ENCODE assay signal across 8 cellular contexts in genomic region chr6:26054937-26055669, GRCh38. TPM values are rescaled to one million over a fixed set of nuclear protein-coding genes. Genes with fewer than 3 reads are reported as not detected.
A peak's percentile ranks its signal among the peaks of the same experiment; 100 is the strongest.
DNase-seq lines count a peak whose midpoint lies in the region; ATAC-seq, FAIRE-seq and TF ChIP-seq lines count a peak whose summit lies in the region.

No MANE protein-coding gene starts in this region.

- peak overlapping the region; percentile 92 for H3K9ac ChIP-seq in keratinocyte (ENCODE audit: control insufficient read depth, extremely low read depth, insufficient read depth, low read length)

- H3K36me3 ChIP-seq in keratinocyte (ENCODE audit: control insufficient read depth in 2 of 2, extremely low read depth in 1 of 2, insufficient read depth in 2 of 2, low read length in 2 of 2): no peaks in the 10 kb centered on the region

- H3K4me1 Mint-ChIP-seq in activated B cell treated with CpG ODN at 0.5 μM for 24 hours: peaks cover 20% of the 10 kb centered on the region

- H3K27ac ChIP-seq in keratinocyte (ENCODE audit: control insufficient read depth, insufficient read depth, low read length): peak overlapping the region; percentile 97

- peak overlapping the region; percentile 68 to 82 (median 81) for H3K4me3 ChIP-seq in keratinocyte (ENCODE audit: control insufficient read depth in 2 of 3, extremely low read depth in 1 of 3, insufficient read depth in 2 of 3, low read depth in 1 of 3, low read length in 3 of 3)

- H3K9me1 ChIP-seq in keratinocyte (ENCODE audit: control insufficient read depth, extremely low read depth, insufficient read depth, low read length): no peaks in the 10 kb centered on the region

- H3K79me2 ChIP-seq in keratinocyte (ENCODE audit: control insufficient read depth, insufficient read depth, low read length): no peaks in the 10 kb centered on the region

- CTCF ChIA-PET in activated B cell treated with CpG ODN at 0.5 μM for 24 hours (lab: Charles Lee): interaction anchor here (1.2 kb wide), 2 partner anchors 9 to 29 kb away, joined by 3 to 6 read pairs; no protein-coding TSS in a partner anchor

- no peaks in the 10 kb centered on the region for H3K9me3 Mint-ChIP-seq in activated B cell treated with CpG ODN at 0.5 μM for 24 hours

- peak overlapping the region; percentile 76 for H2AFZ ChIP-seq in keratinocyte (ENCODE audit: control insufficient read depth, low read length)

- H3K27me3 Mint-ChIP-seq in activated B cell treated with CpG ODN at 0.5 μM for 24 hours: no peaks in the 10 kb centered on the region

- ATAC-seq in GM18870 (IDR thresholded peaks at IDR 0.05; ENCODE audit: unreplicated experiment) (peak; percentile 59), HG03135 (IDR thresholded peaks at IDR 0.05; ENCODE audit: unreplicated experiment) (peak; percentile 56), activated B cell treated with CpG ODN at 0.5 μM for 24 hours (ENCODE audit: low read depth) (peak; percentile 65)

- peak overlapping the region; percentile 100 for H3K27ac Mint-ChIP-seq in activated B cell treated with CpG ODN at 0.5 μM for 24 hours

- TF ChIP-seq CTCF in activated B cell treated with CpG ODN at 0.5 μM for 24 hours (IDR thresholded peaks at IDR 0.05) (no peak), keratinocyte (optimal IDR thresholded peaks at IDR 0.05 in 1 of 3, IDR thresholded peaks at IDR 0.05 in 1 of 3, conservative IDR thresholded peaks at IDR 0.05 in 1 of 3; ENCODE audit: extremely low read depth in 1 of 3, insufficient read depth in 2 of 3, low read length in 3 of 3) (peak in 1 of 3 experiments; percentile 21)

- H3K27me3 ChIP-seq in keratinocyte (ENCODE audit: control insufficient read depth, extremely low read depth, insufficient read depth, low read length): no peaks in the 10 kb centered on the region

- no peaks in the 10 kb centered on the region for H3K9me3 ChIP-seq in keratinocyte (ENCODE audit: control insufficient read depth, low read depth, low read length)

- peak; percentile 71 for FAIRE-seq in keratinocyte (lab: Jason Lieb, UNC)

- intact Hi-C loops in activated B cell treated with CpG ODN at 0.5 μM for 24 hours (cut with micrococcal nuclease): loop anchor here (1.0 kb wide), 3 partner anchors 10 to 63 kb away; a partner anchor contains a TSS

- dilution Hi-C loops in keratinocyte (cut with MboI; ENCODE audit: extremely low pct_ligation_motif_present, low sequenced_read_pairs): no loop called here

- peak; percentile 93 for DNase-seq in AG08395 (ENCODE audit: low spot score)
- DNase-seq in NCI-H2227 treated with DMSO at 0.1 percent for 48 hours (lab: John Stamatoyannopoulos, UW): peak; percentile 94
- peak; percentile 63 for DNase-seq in activated B cell treated with CpG ODN at 0.5 μM for 24 hours
- peak; percentile 99 for DNase-seq in cerebellar cortex (ENCODE audit: low spot score)
- DNase-seq in keratinocyte (ENCODE audit: low read depth, low spot score): peak; percentile 93
- peak; percentile 73 to 88 (median 79) for DNase-seq in stimulated activated CD4-positive, alpha-beta T cell treated with anti-CD3 and anti-CD28 coated beads, Interleukin-12 subunit alpha, Interleukin-12 subunit beta, amount 100 ng/mL, for 48 hours (ENCODE audit: low read depth in 2 of 3, low spot score in 1 of 3)

- peak overlapping the region; percentile 97 for H3K4me3 Mint-ChIP-seq in activated B cell treated with CpG ODN at 0.5 μM for 24 hours

- H3K4me1 ChIP-seq in keratinocyte (ENCODE audit: control insufficient read depth, extremely low read depth, insufficient read depth, low read length): peaks cover 19% of the 10 kb centered on the region

- peak overlapping the region; percentile 93 for H3K4me2 ChIP-seq in keratinocyte (ENCODE audit: control insufficient read depth, extremely low read depth, insufficient read depth, low read depth, low read length)

- H3K36me3 Mint-ChIP-seq in activated B cell treated with CpG ODN at 0.5 μM for 24 hours (ENCODE audit: low read depth): peaks cover 13% of the 10 kb centered on the region

- POLR2A ChIA-PET in activated B cell treated with CpG ODN at 0.5 μM for 24 hours (lab: Charles Lee): interaction anchor here (0.6 to 7.2 kb wide), 34 partner anchors 10 to 1838 kb away, joined by 4 to 273 read pairs (median 18); partner anchors contain the start of gene HFE

- no peaks in the 10 kb centered on the region for H4K20me1 ChIP-seq in keratinocyte (ENCODE audit: control insufficient read depth, extremely low read depth, insufficient read depth, low read length)

RNA-seq across cellular contexts. Expression of gene HFE, which starts 32.1 kb away (rescaled TPM):
- 0.98 and 1.1 TPM in 2 replicates for total RNA-seq in activated B cell treated with CpG ODN at 0.5 μM for 24 hours
- polyA plus RNA-seq in keratinocyte: 13.8 to 18.6 TPM (median 18.4 TPM) in 3 replicates
- 1.8 TPM for polyA plus RNA-seq in keratinocyte (2011; ENCODE audit: low read depth)
- 4.8 and 5.8 TPM in 2 replicates for polyA plus RNA-seq in keratinocyte (2011; cell fraction: cytosol; rRNA removed)
- 22.5 and 22.9 TPM in 2 replicates for polyA plus RNA-seq in keratinocyte (2011; cell fraction: nucleus; rRNA removed)
- polyA plus RNA-seq in keratinocyte (2012; ENCODE audit: low replicate concordance): 3.0 and 11.8 TPM in 2 replicates
- 16.8 to 21.1 TPM (median 19.5 TPM) in 3 replicates for polyA minus RNA-seq in keratinocyte
- 13.0 TPM for polyA minus RNA-seq in keratinocyte (2011; cell fraction: cytosol; rRNA and poly(A)+ RNA removed)
- 19.5 and 31.3 TPM in 2 replicates for polyA minus RNA-seq in keratinocyte (2011; cell fraction: nucleus; rRNA and poly(A)+ RNA removed)

Comparison
In these comparisons a context has a peak if more than half of its experiments do, and no peak if none do; other contexts are left out.
1. Peak in every context shown above with its lines: DNase-seq, ATAC-seq, H3K4me3 ChIP-seq and H3K27ac ChIP-seq.